ENCODE assay signal across 26 cellular contexts in genomic region chr17:41057547-41057946, GRCh38. TPM values are rescaled to one million over a fixed set of nuclear protein-coding genes. Genes with fewer than 3 reads are reported as not detected.
DNase-seq lines count a peak whose midpoint lies in the region; ATAC-seq, FAIRE-seq and TF ChIP-seq lines count a peak whose summit lies in the region.
"Had no signal": no experiment of that assay in that cellular context is flagged by ENCODE, and none has a peak within 500 bp of the region (broad histone marks: within the 10 kb centered on the region; RNA-seq: fewer than 3 reads in every experiment).

No MANE protein-coding gene starts in this region.

- H3K27ac ChIP-seq in HEK293 (ENCODE audit: extremely low read depth, low read depth, low read length) (no peak overlapping the region), K562 (ENCODE audit: extremely low read depth, low read depth, low read length) (no peak overlapping the region)

- TF ChIP-seq POLR2A in K562 (conservative IDR thresholded peaks at IDR 0.05): no peak

- TF ChIP-seq CTCF in Calu3 (IDR thresholded peaks at IDR 0.05; ENCODE audit: unreplicated experiment): no peak
- TF ChIP-seq CTCF in HEK293 (tag by site-specific recombination; IDR thresholded peaks at IDR 0.05): no peak
- no peak for TF ChIP-seq CTCF in K562 (IDR thresholded peaks at IDR 0.05 in 2 of 3, conservative IDR thresholded peaks at IDR 0.05 in 1 of 3; ENCODE audit: insufficient read depth in 2 of 3, low read depth in 1 of 3, low read length in 3 of 3)

- intact Hi-C loops in Calu3 (cut with micrococcal nuclease; ENCODE audit: unreplicated experiment) (no loop called here), K562 (cut with micrococcal nuclease) (no loop called here)

- no peak overlapping the region for H2AFZ ChIP-seq in K562 (ENCODE audit: low read depth, low read length)

- no peak for TF ChIP-seq EP300 in K562 (IDR thresholded peaks at IDR 0.05; ENCODE audit: low read length)

- peak overlapping the region; percentile 22 for H3K27ac Mint-ChIP-seq in Calu3 (ENCODE audit: unreplicated experiment)
- H3K27ac Mint-ChIP-seq in activated naive CD4-positive, alpha-beta T cell treated with anti-CD3 and anti-CD28 coated beads, Interleukin-2, amount 50 U/mL, for 72 hours: no peak overlapping the region
- H3K27ac Mint-ChIP-seq: T-helper 1 cell treated with Interleukin-12 subunit alpha and Interleukin-12 subunit beta and Interleukin-4 antibody, amounts not matched to agents 30 μg/mL and 1 μg/mL, for 36 hours had no signal

- no peak overlapping the region for H3K9ac ChIP-seq in K562 (ENCODE audit: insufficient read depth in 1 of 2, low read depth in 2 of 2, low read length in 2 of 2)
- H3K9ac ChIP-seq: SK-N-SH had no signal

- H3K9me3 ChIP-seq in HEK293 (ENCODE audit: control insufficient read depth, insufficient read depth, low read depth, low read length): no peaks in the 10 kb centered on the region
- H3K9me3 ChIP-seq in K562 (replicated peaks; ENCODE audit: control insufficient read depth, insufficient read depth, low read depth, low read length): no peaks in the 10 kb centered on the region
- H3K9me3 ChIP-seq: SK-N-SH had no signal

- peaks cover 20% of the 10 kb centered on the region for H3K36me3 Mint-ChIP-seq in Calu3 (ENCODE audit: insufficient read depth, unreplicated experiment)
- peaks cover 0 to 4% of the 10 kb centered on the region in 2 donors for H3K36me3 Mint-ChIP-seq in activated naive CD4-positive, alpha-beta T cell treated with anti-CD3 and anti-CD28 coated beads, Interleukin-2, amount 50 U/mL, for 72 hours

- no peaks in the 10 kb centered on the region for H3K9me1 ChIP-seq in K562 (ENCODE audit: control insufficient read depth, insufficient read depth, low read length)

- peaks cover 4 to 5% of the 10 kb centered on the region in 2 experiments; a peak in 4 of 5 replicates for H3K27me3 ChIP-seq in K562 (ENCODE audit: control insufficient read depth in 2 of 2, insufficient read depth in 2 of 2, low read length in 2 of 2)

- H3K4me1 Mint-ChIP-seq in Calu3 (ENCODE audit: low read depth, unreplicated experiment): peaks cover 41% of the 10 kb centered on the region

- no peak overlapping the region for H3K4me2 ChIP-seq in K562 (ENCODE audit: insufficient read depth, low read length)
- H3K4me2 ChIP-seq: SK-N-SH had no signal

- no peak for TF ChIP-seq RAD21 in K562 (CRISPR knock-in tag; conservative IDR thresholded peaks at IDR 0.05 in 1 of 2, IDR thresholded peaks at IDR 0.05 in 1 of 2)

- no peak for ATAC-seq in K562
- no peak for ATAC-seq in activated naive CD4-positive, alpha-beta T cell treated with anti-CD3 and anti-CD28 coated beads, Interleukin-2, amount 50 U/mL, for 72 hours

- in situ Hi-C loops in K562 (cut with MboI): no loop called here

- no peak for FAIRE-seq in K562 (lab: Jason Lieb, UNC)
- FAIRE-seq: GM18507, RCC 7860 had no signal

- 0% methylated on average over 1 of the region's 1 CpG for WGBS in K562 (ENCODE audit: insufficient coverage, low coverage, missing lambda C conversion rate)

- DNase-seq in Calu3 (no peak), K562 (ENCODE audit: extremely low read depth in 1 of 4, low spot score in 3 of 4) (no peak), COR-L47 (lab: John Stamatoyannopoulos, UW) (no peak), cortex of kidney (lab: John Stamatoyannopoulos, UW) (no peak)
- no peak for DNase-seq in activated naive CD4-positive, alpha-beta T cell treated with anti-CD3 and anti-CD28 coated beads, Interleukin-2, amount 50 U/mL, for 72 hours (ENCODE audit: low spot score in 2 of 2)
- DNase-seq: C1 segment of cervical spinal cord; CD4-positive, alpha-beta memory T cell; DMS153; DND-41; H7; MV-4-11; NCI-H1105; NCI-H1436 treated with DMSO at 0.1 percent for 48 hours; NCI-H187 treated with DMSO at 0.1 percent for 48 hours; NCI-H2107; NCI-H524; NCI-H748 treated with DMSO at 0.1 percent for 48 hours; SK-N-SH; SW 1271 had no signal

- H3K27me3 Mint-ChIP-seq in Calu3 (ENCODE audit: unreplicated experiment): no peaks in the 10 kb centered on the region

- H3K4me3 Mint-ChIP-seq in Calu3 (ENCODE audit: low read depth, unreplicated experiment): no peak overlapping the region
- H3K4me3 Mint-ChIP-seq: CD4-positive, alpha-beta memory T cell; T-helper 1 cell treated with Interleukin-12 subunit alpha and Interleukin-12 subunit beta and Interleukin-4 antibody, amounts not matched to agents 30 μg/mL and 1 μg/mL, for 36 hours had no signal

- H3K36me3 ChIP-seq in HEK293 (ENCODE audit: control insufficient read depth in 2 of 2, insufficient read depth in 1 of 2, low read length in 2 of 2) (no peaks in the 10 kb centered on the region), K562 (ENCODE audit: control insufficient read depth, insufficient read depth, low read length) (no peaks in the 10 kb centered on the region)

- H4K20me1 ChIP-seq in K562 (replicated peaks; ENCODE audit: control insufficient read depth, insufficient read depth, low read length): no peaks in the 10 kb centered on the region; the same call in 1 of the 2 replicates

- H3K4me3 ChIP-seq in HEK293 (ENCODE audit: low read depth, low read length) (no peak overlapping the region), K562 (no peak overlapping the region)

- CTCF ChIA-PET in Calu3 (lab: Charles Lee): interaction anchor here (1.1 kb wide), 1 partner anchor 101 kb away, joined by 3 read pairs; no protein-coding TSS in a partner anchor
- CTCF ChIA-PET in HEK293 (lab: Yijun Ruan, JAX): no interaction called here
- CTCF ChIA-PET in K562 (lab: Yijun Ruan, JAX; ENCODE audit: low intra/inter-chr PET ratio): no interaction called here

- peaks cover 2% of the 10 kb centered on the region for H3K9me3 Mint-ChIP-seq in Calu3 (ENCODE audit: low read depth, unreplicated experiment)
- H3K9me3 Mint-ChIP-seq in activated naive CD4-positive, alpha-beta T cell treated with anti-CD3 and anti-CD28 coated beads, Interleukin-2, amount 50 U/mL, for 72 hours: peaks cover 3 to 8% of the 10 kb centered on the region in 2 donors

- no peaks in the 10 kb centered on the region for H3K4me1 ChIP-seq in HEK293 (ENCODE audit: control insufficient read depth, insufficient read depth, low read length)
- no peaks in the 10 kb centered on the region for H3K4me1 ChIP-seq in K562 (replicated peaks in 1 of 2; ENCODE audit: control insufficient read depth in 2 of 2, insufficient read depth in 2 of 2, low read length in 2 of 2)

- POLR2A ChIA-PET in HEK293 (lab: Yijun Ruan, JAX) (no interaction called here), K562 (lab: Yijun Ruan, JAX) (no interaction called here)

- BruUV-seq in Calu3 (replicated peaks; lab: Mats Ljungman, UMichigan) (no TSS peak), K562 (replicated peaks; lab: Mats Ljungman, UMichigan) (no TSS peak)

- H3K79me2 ChIP-seq in K562 (ENCODE audit: control insufficient read depth, insufficient read depth, low read length): no peaks in the 10 kb centered on the region

RNA-seq across cellular contexts. Expression of gene KRTAP2-3, which starts 2.4 kb away (rescaled TPM):
- total RNA-seq in Calu3 (2022) (9.4 and 18.2 TPM in 2 replicates), K562 (2014; rRNA removed) (not detected in 2 replicates), K562 (2014; rRNA removed; fragmentation: Illumina TruSeq; extraction: Trizol) (not detected in 2 replicates), K562 (2015; rRNA removed; fragmentation: Illumina TruSeq; extraction: Trizol) (not detected in 2 replicates), K562 (2021) (not detected in 2 replicates)
- not detected in 2 replicates for total RNA-seq in K562 (2011; cell fraction: chromatin; rRNA removed; ENCODE audit: low replicate concordance)
- not detected in 2 replicates for total RNA-seq in K562 (2011; cell fraction: nucleolus; rRNA removed)
- not detected in 2 replicates for total RNA-seq in K562 (2011; cell fraction: nucleoplasm; rRNA removed)
- polyA plus RNA-seq in K562 (2011; rRNA removed) (not detected in 2 replicates), K562 (2014; fragmentation: Illumina TruSeq; extraction: Trizol) (not detected in 2 replicates), K562 (2014; fragmentation: Nextera tagmentation; extraction: Ambion mirVana) (not detected), K562 (2014; rRNA removed) (not detected in 2 replicates)
- not detected in 2 replicates for polyA plus RNA-seq in K562 (2011; cell fraction: cytosol; rRNA removed)
- not detected in 2 replicates for polyA plus RNA-seq in K562 (2011; cell fraction: nucleus; rRNA removed)
- polyA plus RNA-seq in K562 (2012): not detected in 2 replicates
- polyA minus RNA-seq in K562 (2011; rRNA and poly(A)+ RNA removed): not detected in 2 replicates
- polyA minus RNA-seq in K562 (2011; cell fraction: cytosol; rRNA and poly(A)+ RNA removed): not detected in 2 replicates
- not detected in 2 replicates for polyA minus RNA-seq in K562 (2011; cell fraction: nucleus; rRNA and poly(A)+ RNA removed)
- not detected for total RNA-seq in activated naive CD4-positive, alpha-beta T cell treated with anti-CD3 and anti-CD28 coated beads, Interleukin-2, amount 50 U/mL, for 72 hours
- total RNA-seq: A673; CD4-positive, alpha-beta memory T cell; H7; MCF 10A had no signal
- polyA plus RNA-seq: CD4-positive, alpha-beta memory T cell had no signal

RNA-seq across cellular contexts. Expression of gene KRTAP2-2, which starts 2.5 kb away (rescaled TPM):
- total RNA-seq in Calu3 (2022) (not detected in 2 replicates), K562 (2014; rRNA removed) (not detected in 2 replicates), K562 (2014; rRNA removed; fragmentation: Illumina TruSeq; extraction: Trizol) (not detected in 2 replicates), K562 (2015; rRNA removed; fragmentation: Illumina TruSeq; extraction: Trizol) (not detected in 2 replicates), K562 (2021) (not detected in 2 replicates)
- not detected in 2 replicates for total RNA-seq in K562 (2011; cell fraction: chromatin; rRNA removed; ENCODE audit: low replicate concordance)
- total RNA-seq in K562 (2011; cell fraction: nucleolus; rRNA removed): not detected in 2 replicates
- total RNA-seq in K562 (2011; cell fraction: nucleoplasm; rRNA removed): not detected in 2 replicates
- polyA plus RNA-seq in K562 (2011; rRNA removed) (not detected in 2 replicates), K562 (2014; fragmentation: Illumina TruSeq; extraction: Trizol) (not detected in 2 replicates), K562 (2014; fragmentation: Nextera tagmentation; extraction: Ambion mirVana) (not detected), K562 (2014; rRNA removed) (not detected in 2 replicates)
- not detected in 2 replicates for polyA plus RNA-seq in K562 (2011; cell fraction: cytosol; rRNA removed)
- not detected in 2 replicates for polyA plus RNA-seq in K562 (2011; cell fraction: nucleus; rRNA removed)
- polyA plus RNA-seq in K562 (2012): not detected in 2 replicates
- polyA minus RNA-seq in K562 (2011; rRNA and poly(A)+ RNA removed): not detected in 2 replicates
- polyA minus RNA-seq in K562 (2011; cell fraction: cytosol; rRNA and poly(A)+ RNA removed): not detected in 2 replicates
- not detected in 2 replicates for polyA minus RNA-seq in K562 (2011; cell fraction: nucleus; rRNA and poly(A)+ RNA removed)
- not detected for total RNA-seq in activated naive CD4-positive, alpha-beta T cell treated with anti-CD3 and anti-CD28 coated beads, Interleukin-2, amount 50 U/mL, for 72 hours
- total RNA-seq: A673; CD4-positive, alpha-beta memory T cell; H7; LHCN-M2; MCF 10A had no signal
- polyA plus RNA-seq: CD4-positive, alpha-beta memory T cell; SK-N-SH had no signal

RNA-seq across cellular contexts. Expression of gene KRTAP2-4, which starts 8.1 kb away (rescaled TPM):
- not detected in 2 replicates for total RNA-seq in Calu3 (2022)
- not detected in 2 replicates for total RNA-seq in K562 (2011; cell fraction: chromatin; rRNA removed; ENCODE audit: low replicate concordance)
- not detected in 2 replicates for total RNA-seq in K562 (2011; cell fraction: nucleolus; rRNA removed)
- not detected in 2 replicates for total RNA-seq in K562 (2011; cell fraction: nucleoplasm; rRNA removed)
- total RNA-seq in K562 (2014; rRNA removed): not detected in 2 replicates
- not detected in 2 replicates for total RNA-seq in K562 (2014; rRNA removed; fragmentation: Illumina TruSeq; extraction: Trizol)
- not detected in 2 replicates for total RNA-seq in K562 (2015; rRNA removed; fragmentation: Illumina TruSeq; extraction: Trizol)
- not detected in 2 replicates for total RNA-seq in K562 (2021)
- polyA plus RNA-seq in K562 (2011; rRNA removed): not detected in 2 replicates
- not detected in 2 replicates for polyA plus RNA-seq in K562 (2011; cell fraction: cytosol; rRNA removed)
- polyA plus RNA-seq in K562 (2011; cell fraction: nucleus; rRNA removed): not detected in 2 replicates
- polyA plus RNA-seq in K562 (2012): not detected in 2 replicates
- not detected in 2 replicates for polyA plus RNA-seq in K562 (2014; fragmentation: Illumina TruSeq; extraction: Trizol)
- polyA plus RNA-seq in K562 (2014; fragmentation: Nextera tagmentation; extraction: Ambion mirVana): not detected
- polyA plus RNA-seq in K562 (2014; rRNA removed): not detected in 2 replicates
- polyA minus RNA-seq in K562 (2011; rRNA and poly(A)+ RNA removed): not detected in 2 replicates
- polyA minus RNA-seq in K562 (2011; cell fraction: cytosol; rRNA and poly(A)+ RNA removed): not detected in 2 replicates
- not detected in 2 replicates for polyA minus RNA-seq in K562 (2011; cell fraction: nucleus; rRNA and poly(A)+ RNA removed)
- not detected for total RNA-seq in activated naive CD4-positive, alpha-beta T cell treated with anti-CD3 and anti-CD28 coated beads, Interleukin-2, amount 50 U/mL, for 72 hours
- total RNA-seq: A673; CD4-positive, alpha-beta memory T cell; H7; LHCN-M2; MCF 10A had no signal
- polyA plus RNA-seq: CD4-positive, alpha-beta memory T cell; SK-N-SH had no signal

RNA-seq across cellular contexts. Expression of gene KRTAP2-1, which starts 10.4 kb away (rescaled TPM):
- not detected in 2 replicates for total RNA-seq in Calu3 (2022)
- not detected in 2 replicates for total RNA-seq in K562 (2011; cell fraction: chromatin; rRNA removed; ENCODE audit: low replicate concordance)
- not detected in 2 replicates for total RNA-seq in K562 (2011; cell fraction: nucleolus; rRNA removed)
- total RNA-seq in K562 (2011; cell fraction: nucleoplasm; rRNA removed): not detected in 2 replicates
- not detected in 2 replicates for total RNA-seq in K562 (2014; rRNA removed)
- not detected in 2 replicates for total RNA-seq in K562 (2014; rRNA removed; fragmentation: Illumina TruSeq; extraction: Trizol)
- total RNA-seq in K562 (2015; rRNA removed; fragmentation: Illumina TruSeq; extraction: Trizol): not detected in 2 replicates
- not detected in 2 replicates for total RNA-seq in K562 (2021)
- polyA plus RNA-seq in K562 (2011; rRNA removed): not detected in 2 replicates
- not detected in 2 replicates for polyA plus RNA-seq in K562 (2011; cell fraction: cytosol; rRNA removed)
- not detected in 2 replicates for polyA plus RNA-seq in K562 (2011; cell fraction: nucleus; rRNA removed)
- polyA plus RNA-seq in K562 (2012): not detected in 2 replicates
- polyA plus RNA-seq in K562 (2014; fragmentation: Illumina TruSeq; extraction: Trizol): not detected in 2 replicates
- polyA plus RNA-seq in K562 (2014; fragmentation: Nextera tagmentation; extraction: Ambion mirVana): not detected
- not detected in 2 replicates for polyA plus RNA-seq in K562 (2014; rRNA removed)
- not detected in 2 replicates for polyA minus RNA-seq in K562 (2011; rRNA and poly(A)+ RNA removed)
- not detected in 2 replicates for polyA minus RNA-seq in K562 (2011; cell fraction: cytosol; rRNA and poly(A)+ RNA removed)
- polyA minus RNA-seq in K562 (2011; cell fraction: nucleus; rRNA and poly(A)+ RNA removed): not detected in 2 replicates
- total RNA-seq in activated naive CD4-positive, alpha-beta T cell treated with anti-CD3 and anti-CD28 coated beads, Interleukin-2, amount 50 U/mL, for 72 hours: not detected
- total RNA-seq: A673; CD4-positive, alpha-beta memory T cell; H7; LHCN-M2; MCF 10A had no signal
- polyA plus RNA-seq: CD4-positive, alpha-beta memory T cell; SK-N-SH had no signal

RNA-seq across cellular contexts. Expression of gene KRTAP1-1, which starts 16.3 kb away (rescaled TPM):
- total RNA-seq in Calu3 (2022) (10.2 and 15.9 TPM in 2 replicates), K562 (2014; rRNA removed) (not detected in 2 replicates), K562 (2014; rRNA removed; fragmentation: Illumina TruSeq; extraction: Trizol) (not detected in 2 replicates), K562 (2015; rRNA removed; fragmentation: Illumina TruSeq; extraction: Trizol) (not detected in 2 replicates), K562 (2021) (not detected in 2 replicates)
- total RNA-seq in K562 (2011; cell fraction: chromatin; rRNA removed; ENCODE audit: low replicate concordance): not detected in 2 replicates
- not detected in 2 replicates for total RNA-seq in K562 (2011; cell fraction: nucleolus; rRNA removed)
- not detected in 2 replicates for total RNA-seq in K562 (2011; cell fraction: nucleoplasm; rRNA removed)
- polyA plus RNA-seq in K562 (2011; rRNA removed) (not detected in 2 replicates), K562 (2014; fragmentation: Illumina TruSeq; extraction: Trizol) (not detected in 2 replicates), K562 (2014; fragmentation: Nextera tagmentation; extraction: Ambion mirVana) (not detected), K562 (2014; rRNA removed) (not detected in 2 replicates)
- polyA plus RNA-seq in K562 (2011; cell fraction: cytosol; rRNA removed): not detected in 2 replicates
- polyA plus RNA-seq in K562 (2011; cell fraction: nucleus; rRNA removed): not detected in 2 replicates
- not detected in 2 replicates for polyA plus RNA-seq in K562 (2012)
- not detected in 2 replicates for polyA minus RNA-seq in K562 (2011; rRNA and poly(A)+ RNA removed)
- polyA minus RNA-seq in K562 (2011; cell fraction: cytosol; rRNA and poly(A)+ RNA removed): not detected in 2 replicates
- not detected in 2 replicates for polyA minus RNA-seq in K562 (2011; cell fraction: nucleus; rRNA and poly(A)+ RNA removed)
- total RNA-seq in activated naive CD4-positive, alpha-beta T cell treated with anti-CD3 and anti-CD28 coated beads, Interleukin-2, amount 50 U/mL, for 72 hours: not detected
- total RNA-seq: A673; CD4-positive, alpha-beta memory T cell; H7; LHCN-M2; MCF 10A had no signal
- polyA plus RNA-seq: CD4-positive, alpha-beta memory T cell; SK-N-SH had no signal

Comparison
In these comparisons a context has a peak if more than half of its experiments do, and no peak if none do; other contexts are left out.
1. RNA of gene KRTAP2-3, which starts 2.4 kb away (total RNA-seq): 9.4 to 18.2 TPM in Calu3; not detected in K562 and not detected in activated naive CD4-positive, alpha-beta T cell treated with anti-CD3 and anti-CD28 coated beads, Interleukin-2, amount 50 U/mL, for 72 hours; every median in the first group is over 10 times any median in the second.